Comparison of ENCODE assay signal across 13 cellular contexts in genomic region chr9:89374176-89374575, GRCh38. TPM values are rescaled to one million over a fixed set of nuclear protein-coding genes. Genes with fewer than 3 reads are reported as not detected.
DNase-seq lines count a peak whose midpoint lies in the region; ATAC-seq and TF ChIP-seq lines count a peak whose summit lies in the region.
"Had no signal": no experiment of that assay in that cellular context is flagged by ENCODE, and none has a peak within 500 bp of the region (broad histone marks: within the 10 kb centered on the region; RNA-seq: fewer than 3 reads in every experiment).

No MANE protein-coding gene starts in this region.

- DNase-seq in EL (peak; percentile 64), T-helper 17 cell (no peak), fibroblast of pulmonary artery (ENCODE audit: low read depth) (peak; percentile 4), retina (no peak), sciatic nerve (ENCODE audit: low spot score) (no peak), Caco-2 (no peak)
- DNase-seq: naive B cell, NCI-H226, PC-3, testis had no signal

- ATAC-seq in T-helper 17 cell (no peak), GM19397 (IDR thresholded peaks at IDR 0.05; ENCODE audit: unreplicated experiment) (no peak), sciatic nerve (no peak)
- ATAC-seq: gastroesophageal sphincter, PC-3 had no signal

- no peaks in the 10 kb centered on the region for H3K27me3 Mint-ChIP-seq in T-helper 17 cell
- no peaks in the 10 kb centered on the region for H3K27me3 Mint-ChIP-seq in Caco-2 (ENCODE audit: insufficient read depth, unreplicated experiment)
- H3K27me3 Mint-ChIP-seq: naive B cell had no signal

- H3K36me3 ChIP-seq in BLaER1 = peaks cover 28% of the 10 kb centered on the region
- H3K36me3 ChIP-seq in Caco-2 (ENCODE audit: control insufficient read depth, insufficient read depth, low read length) = no peaks in the 10 kb centered on the region

- no peak overlapping the region; the same call in 1 of the 2 replicates for H3K9ac ChIP-seq in BLaER1

- peak overlapping the region; percentile 90 for H3K4me2 ChIP-seq in BLaER1

- H3K4me3 Mint-ChIP-seq in T-helper 17 cell (no peak overlapping the region), Caco-2 (ENCODE audit: unreplicated experiment) (no peak overlapping the region)

- H3K4me3 ChIP-seq in BLaER1 = no peak overlapping the region
- no peak overlapping the region for H3K4me3 ChIP-seq in fibroblast of pulmonary artery (replicated peaks; ENCODE audit: low read depth, low read length)
- no peak overlapping the region for H3K4me3 ChIP-seq in Caco-2 (ENCODE audit: low read depth, low read length)
- H3K4me3 ChIP-seq: gastroesophageal sphincter, testis had no signal

- peaks cover 8% of the 10 kb centered on the region for H3K36me3 Mint-ChIP-seq in T-helper 17 cell (ENCODE audit: low read depth)
- peaks cover 4% of the 10 kb centered on the region for H3K36me3 Mint-ChIP-seq in Caco-2 (ENCODE audit: insufficient read depth, unreplicated experiment)

- peak overlapping the region; percentile 62; the same call in 1 of the 2 replicates for H3K27ac ChIP-seq in BLaER1
- H3K27ac ChIP-seq: gastroesophageal sphincter, testis had no signal

- CTCF ChIA-PET in Caco-2 (lab: Charles Lee) = no interaction called here

- H3K4me1 ChIP-seq in BLaER1 (peaks cover 48% of the 10 kb centered on the region), Caco-2 (no peaks in the 10 kb centered on the region)
- H3K4me1 ChIP-seq: gastroesophageal sphincter, testis had no signal

- H4K20me1 ChIP-seq in BLaER1 = peaks cover 62% of the 10 kb centered on the region

- peak overlapping the region; percentile 86 for H3K27ac Mint-ChIP-seq in T-helper 17 cell
- no peak overlapping the region for H3K27ac Mint-ChIP-seq in Caco-2 (ENCODE audit: unreplicated experiment)

- H3K9me3 Mint-ChIP-seq in Caco-2 (ENCODE audit: unreplicated experiment) = no peaks in the 10 kb centered on the region
- H3K9me3 Mint-ChIP-seq: naive B cell had no signal

- intact Hi-C loops in sciatic nerve (cut with DNase I) (loop anchor here (10.0 kb wide), 1 partner anchor 49 kb away; no protein-coding TSS in a partner anchor), Caco-2 (cut with micrococcal nuclease; ENCODE audit: unreplicated experiment) (no loop called here)

- H3K27me3 ChIP-seq in BLaER1 = no peaks in the 10 kb centered on the region
- no peaks in the 10 kb centered on the region for H3K27me3 ChIP-seq in Caco-2 (replicated peaks; ENCODE audit: control insufficient read depth, insufficient read depth, low read length)
- H3K27me3 ChIP-seq: gastroesophageal sphincter, testis had no signal

- H3K9me3 ChIP-seq in BLaER1 = no peaks in the 10 kb centered on the region
- no peaks in the 10 kb centered on the region for H3K9me3 ChIP-seq in T-helper 17 cell (ENCODE audit: control insufficient read depth, low read length, poor library complexity, severe bottlenecking)
- H3K9me3 ChIP-seq in Caco-2 = no peaks in the 10 kb centered on the region
- H3K9me3 ChIP-seq: gastroesophageal sphincter, testis had no signal

- no peak for TF ChIP-seq CTCF in fibroblast of pulmonary artery (IDR thresholded peaks at IDR 0.05; ENCODE audit: low read length, missing control alignments)
- TF ChIP-seq CTCF in Caco-2 (IDR thresholded peaks at IDR 0.05; ENCODE audit: insufficient read depth in 1 of 2, low read depth in 1 of 2, low read length in 1 of 2, severe bottlenecking in 1 of 2, unreplicated experiment in 1 of 2) = no peak

- BruUV-seq in Caco-2 (replicated peaks; lab: Mats Ljungman, UMichigan) = no TSS peak

- H3K4me1 Mint-ChIP-seq in T-helper 17 cell (peaks cover 21% of the 10 kb centered on the region), Caco-2 (ENCODE audit: low read depth, unreplicated experiment) (no peaks in the 10 kb centered on the region)

- POLR2A ChIA-PET in Caco-2 (lab: Charles Lee) = no interaction called here

RNA-seq across cellular contexts. Expression of gene SECISBP2, which starts 55.9 kb away (rescaled TPM):
- total RNA-seq in T-helper 17 cell (100 to 1,000 TPM; 106 to 115 TPM), sciatic nerve (64.7 TPM), Caco-2 (2022) (21.0 and 23.2 TPM in 2 replicates)

Comparison
In these comparisons a context has a peak if more than half of its experiments do, and no peak if none do; other contexts are left out.
1. DNase-seq: peak in EL (single experiment) and fibroblast of pulmonary artery (single experiment); none in T-helper 17 cell (0 of 3), retina (single experiment), sciatic nerve (single experiment) and Caco-2 (0 of 2).